ENCODE assay signal across 28 cellular contexts in genomic region chr13:92483894-92484293, GRCh38.
DNase-seq lines count a peak whose midpoint lies in the region; ATAC-seq, FAIRE-seq and TF ChIP-seq lines count a peak whose summit lies in the region.
"Had no signal": no experiment of that assay in that cellular context is flagged by ENCODE, and none has a peak within 500 bp of the region (broad histone marks: within the 10 kb centered on the region; RNA-seq: fewer than 3 reads in every experiment).

No MANE protein-coding gene starts in this region.

- no peak overlapping the region for H3K4me3 ChIP-seq in K562
- H3K4me3 ChIP-seq: A549; BLaER1; BLaER1 treated with 17β-estradiol and CSF1 and Interleukin-3, amounts not matched to agents 10 nM and 100 nM had no signal

- no peaks in the 10 kb centered on the region for H3K4me1 ChIP-seq in K562 (replicated peaks in 1 of 2; ENCODE audit: control insufficient read depth in 2 of 2, insufficient read depth in 2 of 2, low read length in 2 of 2)
- H3K4me1 ChIP-seq: A549; BE2C; BLaER1; BLaER1 treated with 17β-estradiol and CSF1 and Interleukin-3, amounts not matched to agents 10 nM and 100 nM; Caco-2 had no signal

- no peak for TF ChIP-seq EP300 in K562 (IDR thresholded peaks at IDR 0.05; ENCODE audit: low read length)

- no TSS peak for BruUV-seq in K562 (replicated peaks; lab: Mats Ljungman, UMichigan)

- 6% methylated on average over 3 of the region's 3 CpGs for WGBS in K562 (ENCODE audit: insufficient coverage, low coverage, missing lambda C conversion rate)

- no peak overlapping the region for H2AFZ ChIP-seq in K562 (ENCODE audit: low read depth, low read length)

- no peak for TF ChIP-seq CTCF in K562 (IDR thresholded peaks at IDR 0.05 in 2 of 3, conservative IDR thresholded peaks at IDR 0.05 in 1 of 3; ENCODE audit: insufficient read depth in 2 of 3, low read depth in 1 of 3, low read length in 3 of 3)

- no peak overlapping the region for H3K9ac ChIP-seq in K562 (ENCODE audit: insufficient read depth in 1 of 2, low read depth in 2 of 2, low read length in 2 of 2)
- H3K9ac ChIP-seq: BLaER1; BLaER1 treated with 17β-estradiol and CSF1 and Interleukin-3, amounts not matched to agents 10 nM and 100 nM had no signal

- H3K9me1 ChIP-seq in K562 (ENCODE audit: control insufficient read depth, insufficient read depth, low read length) = no peaks in the 10 kb centered on the region

- peaks cover 3% of the 10 kb centered on the region; the same call in 1 of the 2 replicates for H3K9me3 ChIP-seq in K562 (replicated peaks; ENCODE audit: control insufficient read depth, insufficient read depth, low read depth, low read length)
- H3K9me3 ChIP-seq: A549, BE2C, BLaER1, Caco-2 had no signal

- no peaks in the 10 kb centered on the region for H3K27me3 ChIP-seq in K562 (ENCODE audit: control insufficient read depth in 2 of 2, insufficient read depth in 2 of 2, low read length in 2 of 2)
- H3K27me3 ChIP-seq: BE2C; BLaER1; BLaER1 treated with 17β-estradiol and CSF1 and Interleukin-3, amounts not matched to agents 10 nM and 100 nM had no signal

- CTCF ChIA-PET in K562 (lab: Yijun Ruan, JAX; ENCODE audit: low intra/inter-chr PET ratio) = no interaction called here

- FAIRE-seq in K562 (lab: Jason Lieb, UNC) = no peak
- FAIRE-seq: A549, D721Med had no signal

- in situ Hi-C loops in K562 (cut with MboI) = no loop called here

- H3K36me3 ChIP-seq in K562 (ENCODE audit: control insufficient read depth, insufficient read depth, low read length) = no peaks in the 10 kb centered on the region
- H3K36me3 ChIP-seq: BE2C; BLaER1; BLaER1 treated with 17β-estradiol and CSF1 and Interleukin-3, amounts not matched to agents 10 nM and 100 nM had no signal

- TF ChIP-seq POLR2A in K562 (conservative IDR thresholded peaks at IDR 0.05) = no peak

- POLR2A ChIA-PET in K562 (lab: Yijun Ruan, JAX) = no interaction called here

- no peak for DNase-seq in K562 (ENCODE audit: extremely low read depth in 1 of 4, low spot score in 3 of 4)
- DNase-seq: 8988T; ACHN; AML-193; BE2C; C1 segment of cervical spinal cord; Caco-2; Calu3; CD4-positive, alpha-beta memory T cell; CD4-positive, alpha-beta T cell; CD4-positive, CD25-positive, alpha-beta regulatory T cell; CD8-positive, alpha-beta memory T cell; CD8-positive, alpha-beta T cell; COR-L47; DMS 273 treated with DMSO at 0.1 percent for 48 hours; DMS153; DMS53; DMS79; DMS79 treated with DMSO at 0.1 percent for 48 hours; DND-41; EL had no signal

- no peak overlapping the region for H3K27ac ChIP-seq in K562 (ENCODE audit: extremely low read depth, low read depth, low read length)
- H3K27ac ChIP-seq: 22Rv1; A549; BLaER1; BLaER1 treated with 17β-estradiol and CSF1 and Interleukin-3, amounts not matched to agents 10 nM and 100 nM; C4-2B had no signal

- no peak for TF ChIP-seq RAD21 in K562 (CRISPR knock-in tag; conservative IDR thresholded peaks at IDR 0.05 in 1 of 2, IDR thresholded peaks at IDR 0.05 in 1 of 2)

- H3K79me2 ChIP-seq in K562 (ENCODE audit: control insufficient read depth, insufficient read depth, low read length) = no peaks in the 10 kb centered on the region

- H4K20me1 ChIP-seq in K562 (replicated peaks; ENCODE audit: control insufficient read depth, insufficient read depth, low read length) = no peaks in the 10 kb centered on the region
- H4K20me1 ChIP-seq: BLaER1; BLaER1 treated with 17β-estradiol and CSF1 and Interleukin-3, amounts not matched to agents 10 nM and 100 nM had no signal

- H3K4me2 ChIP-seq in K562 (ENCODE audit: insufficient read depth, low read length) = no peak overlapping the region
- H3K4me2 ChIP-seq: A549; BLaER1; BLaER1 treated with 17β-estradiol and CSF1 and Interleukin-3, amounts not matched to agents 10 nM and 100 nM had no signal

- no peak for ATAC-seq in K562
- ATAC-seq in GM19455 (IDR thresholded peaks at IDR 0.05; ENCODE audit: unreplicated experiment) = no peak
- ATAC-seq: A549; CD8-positive, alpha-beta T cell had no signal

- intact Hi-C loops in K562 (cut with micrococcal nuclease) = no loop called here

TF ChIP-seq in K562, 482 proteins besides CTCF, POLR2A, EP300 and RAD21:
- TF ChIP-seq ZC3H4 (CRISPR knock-in tag; IDR thresholded peaks at IDR 0.05; ENCODE audit: borderline replicate concordance) (peak; percentile 75; the same call in 1 of the 2 replicates), PHF20 (IDR thresholded peaks at IDR 0.05; ENCODE audit: partially characterized antibody) (no peak), BRCA1 (IDR thresholded peaks at IDR 0.05) (no peak), BRCA1 (CRISPR knock-in tag; IDR thresholded peaks at IDR 0.05) (0 out of 2 replicates have a peak, but pooled peaks have one; percentile 43), E2F3 (CRISPR knock-in tag; IDR thresholded peaks at IDR 0.05) (no peak), CBX3 (IDR thresholded peaks at IDR 0.05; ENCODE audit: borderline replicate concordance in 1 of 2, low read length in 2 of 2) (peak in 1 of 2 experiments; percentile 51; a peak in 1 of 3 replicates), ZFP91 (CRISPR knock-in tag; IDR thresholded peaks at IDR 0.05) (no peak), HBP1 (CRISPR knock-in tag; IDR thresholded peaks at IDR 0.05) (no peak), U2AF2 (optimal IDR thresholded peaks at IDR 0.05; ENCODE audit: low read depth, low read length) (no peak), STAG1 (CRISPR knock-in tag; IDR thresholded peaks at IDR 0.05; ENCODE audit: borderline replicate concordance) (peak; percentile 45; the same call in 1 of the 2 replicates), FOXJ3 (CRISPR knock-in tag; IDR thresholded peaks at IDR 0.05) (no peak), SETDB1 (IDR thresholded peaks at IDR 0.05; ENCODE audit: low read length) (peak; percentile 71)
TF ChIP-seq in K562: peak in this region for 5.
